ENCODE assay signal across 15 cellular contexts in genomic region chr11:24239016-24239720, GRCh38.
DNase-seq lines count a peak whose midpoint lies in the region; ATAC-seq, FAIRE-seq and TF ChIP-seq lines count a peak whose summit lies in the region.
"Had no signal": no experiment of that assay in that cellular context is flagged by ENCODE, and none has a peak within 500 bp of the region (broad histone marks: within the 10 kb centered on the region; RNA-seq: fewer than 3 reads in every experiment).

No MANE protein-coding gene starts in this region.

- H3K27me3 Mint-ChIP-seq in type B pancreatic cell, result peaks cover 3% of the 10 kb centered on the region
- H3K27me3 Mint-ChIP-seq in activated T-cell treated with anti-CD3 and anti-CD28 coated beads, Interleukin-2, amount 50 U/mL, for 4 hours (ENCODE audit: low read depth), result no peaks in the 10 kb centered on the region
- H3K27me3 Mint-ChIP-seq: activated T-cell treated with anti-CD3 and anti-CD28 coated beads, Interleukin-2, amount 50 U/mL, for 24 hours had no signal

- ATAC-seq in SK-N-SH treated with all-trans-retinoic acid at 6 μM for 48 hours, result peak; percentile 85
- ATAC-seq in activated T-cell treated with anti-CD3 and anti-CD28 coated beads, Interleukin-2, amount 50 U/mL, for 4 hours, result no peak
- ATAC-seq: activated CD4-positive, CD25-positive, alpha-beta regulatory T cell treated with anti-CD3 and anti-CD28 coated beads, Interleukin-2, amount 50 U/mL, for 24 hours had no signal

- FAIRE-seq in H54 (lab: Jason Lieb, UNC), result peak; percentile 83

- no peak overlapping the region for H3K4me3 ChIP-seq in fibroblast of the aortic adventitia (ENCODE audit: low read depth, low read length)
- H3K4me3 ChIP-seq: skin epidermis, suprapubic skin had no signal

- DNase-seq in H54 (ENCODE audit: insufficient read length, low spot score) (no peak), fibroblast of the aortic adventitia (ENCODE audit: low read depth) (peak; percentile 5), stromal cell of bone marrow (ENCODE audit: low read depth) (peak; percentile 76), NCI-H774 (lab: John Stamatoyannopoulos, UW) (no peak), type B pancreatic cell (ENCODE audit: extremely low spot score, unreplicated experiment) (no peak)
- no peak for DNase-seq in activated T-cell treated with anti-CD3 and anti-CD28 coated beads, Interleukin-2, amount 50 U/mL, for 4 hours
- DNase-seq: activated T-cell treated with anti-CD3 and anti-CD28 coated beads, Interleukin-2, amount 50 U/mL, for 24 hours; Caco-2; effector CD8-positive, alpha-beta T cell; Kasumi-1; NCI-H2081 treated with DMSO at 0.1 percent for 48 hours had no signal

- peaks cover 7% of the 10 kb centered on the region for H3K9me3 Mint-ChIP-seq in type B pancreatic cell
- H3K9me3 Mint-ChIP-seq in activated T-cell treated with anti-CD3 and anti-CD28 coated beads, Interleukin-2, amount 50 U/mL, for 4 hours, result peaks cover 13% of the 10 kb centered on the region

- H3K4me3 Mint-ChIP-seq in type B pancreatic cell, result no peak overlapping the region
- no peak overlapping the region for H3K4me3 Mint-ChIP-seq in activated T-cell treated with anti-CD3 and anti-CD28 coated beads, Interleukin-2, amount 50 U/mL, for 4 hours
- H3K4me3 Mint-ChIP-seq: activated T-cell treated with anti-CD3 and anti-CD28 coated beads, Interleukin-2, amount 50 U/mL, for 24 hours had no signal

- H3K4me1 Mint-ChIP-seq in type B pancreatic cell (ENCODE audit: unreplicated experiment), result peaks cover 15% of the 10 kb centered on the region
- H3K4me1 Mint-ChIP-seq in activated T-cell treated with anti-CD3 and anti-CD28 coated beads, Interleukin-2, amount 50 U/mL, for 4 hours (ENCODE audit: low read depth), result no peaks in the 10 kb centered on the region

- TF ChIP-seq CTCF in fibroblast of the aortic adventitia (IDR thresholded peaks at IDR 0.05; ENCODE audit: insufficient read depth, low read length) (no peak), type B pancreatic cell (conservative IDR thresholded peaks at IDR 0.05) (no peak)

- H3K36me3 Mint-ChIP-seq in type B pancreatic cell, result no peaks in the 10 kb centered on the region
- no peaks in the 10 kb centered on the region for H3K36me3 Mint-ChIP-seq in activated T-cell treated with anti-CD3 and anti-CD28 coated beads, Interleukin-2, amount 50 U/mL, for 4 hours (ENCODE audit: insufficient read depth)

- no peak overlapping the region for H3K27ac Mint-ChIP-seq in type B pancreatic cell
- H3K27ac Mint-ChIP-seq: activated T-cell treated with anti-CD3 and anti-CD28 coated beads, Interleukin-2, amount 50 U/mL, for 24 hours had no signal

- TF ChIP-seq POLR2A in H54 (IDR thresholded peaks at IDR 0.05; ENCODE audit: low read depth, low read length), result no peak

TF ChIP-seq in SK-N-SH treated with all-trans-retinoic acid at 6 μM for 48 hours, 23 proteins besides CTCF, POLR2A, EP300 and RAD21:
- peak; percentile 41; the same call in 1 of the 2 replicates for TF ChIP-seq ZC3H10 (CRISPR knock-in tag; IDR thresholded peaks at IDR 0.05)
- no peak for TF ChIP-seq TSHZ2 (CRISPR knock-in tag; IDR thresholded peaks at IDR 0.05)
- no peak for TF ChIP-seq PATZ1 (CRISPR knock-in tag; IDR thresholded peaks at IDR 0.05; ENCODE audit: borderline replicate concordance)
- TF ChIP-seq ZNF8 (CRISPR knock-in tag; IDR thresholded peaks at IDR 0.05), result no peak
- no peak for TF ChIP-seq ZFP3 (CRISPR knock-in tag; IDR thresholded peaks at IDR 0.05)
- TF ChIP-seq ISL1 (CRISPR knock-in tag; IDR thresholded peaks at IDR 0.05), result peak; percentile 75
- no peak for TF ChIP-seq ESRRG (CRISPR knock-in tag; IDR thresholded peaks at IDR 0.05)
- no peak for TF ChIP-seq GLIS3 (CRISPR knock-in tag; IDR thresholded peaks at IDR 0.05)
- TF ChIP-seq SNAI2 (CRISPR knock-in tag; IDR thresholded peaks at IDR 0.05), result no peak
- TF ChIP-seq ZNF565 (CRISPR knock-in tag; conservative IDR thresholded peaks at IDR 0.05; ENCODE audit: low read depth), result no peak

Comparison
In these comparisons a context has a peak if more than half of its experiments do, and no peak if none do; other contexts are left out.
1. DNase-seq: peak in fibroblast of the aortic adventitia (single experiment) and stromal cell of bone marrow (single experiment); none in H54 (single experiment), NCI-H774 (single experiment), type B pancreatic cell (single experiment) and activated T-cell treated with anti-CD3 and anti-CD28 coated beads, Interleukin-2, amount 50 U/mL, for 4 hours (single experiment).